In genomic region chr21:38487906-38488639, GRCh38 we compare ENCODE assay signal across 15 cellular contexts. TPM values are rescaled to one million over a fixed set of nuclear protein-coding genes. Genes with fewer than 3 reads are reported as not detected.
DNase-seq lines count a peak whose midpoint lies in the region; ATAC-seq and TF ChIP-seq lines count a peak whose summit lies in the region.
"Had no signal": no experiment of that assay in that cellular context is flagged by ENCODE, and none has a peak within 500 bp of the region (broad histone marks: within the 10 kb centered on the region; RNA-seq: fewer than 3 reads in every experiment).

No MANE protein-coding gene starts in this region.

- H3K4me1 ChIP-seq in mammary epithelial cell (ENCODE audit: insufficient read depth, low read length) (peaks cover 50% of the 10 kb centered on the region), neutrophil (ENCODE audit: control insufficient read depth in 1 of 2, insufficient read depth in 1 of 2, low read depth in 1 of 2, low read length in 1 of 2) (peaks cover 85 to 87% of the 10 kb centered on the region in 2 experiments), mesendoderm (ENCODE audit: control insufficient read depth, low read depth, low read length) (peaks cover 2% of the 10 kb centered on the region)

- no TSS peak for BruUV-seq in mammary epithelial cell (replicated peaks; lab: Mats Ljungman, UMichigan)

- H3K23ac ChIP-seq in mesendoderm (ENCODE audit: low read length): no peak overlapping the region

- DNase-seq in LNCaP clone FGC (ENCODE audit: low read depth) (peak; percentile 70), NCI-H2196 (lab: John Stamatoyannopoulos, UW; ENCODE audit: unreplicated experiment) (peak; percentile 68), mammary epithelial cell (no peak), CD1c-positive myeloid dendritic cell (ENCODE audit: extremely low spot score) (no peak), mesendoderm (no peak)
- DNase-seq: activated CD8-positive, alpha-beta T cell treated with anti-CD3 and anti-CD28 coated beads, Interleukin-2, amount 10 ng/mL, durations not matched to agents 7 days and 5 days; activated naive CD4-positive, alpha-beta T cell treated with Interleukin-2 at 50 U/mL for 16 hours; caudate nucleus; right cardiac atrium; substantia nigra; T-helper 17 cell had no signal

- CTCF ChIA-PET in mammary epithelial cell (lab: Charles Lee; ENCODE audit: low non-redundant PET): no interaction called here

- intact Hi-C loops in mammary epithelial cell (cut with micrococcal nuclease): no loop called here

- no peaks in the 10 kb centered on the region for H3K79me1 ChIP-seq in mesendoderm (ENCODE audit: low read length)

- in situ Hi-C loops in mammary epithelial cell (cut with MboI; ENCODE audit: low sequenced_read_pairs in 2 of 2): no loop called here

- no peak overlapping the region for H3K18ac ChIP-seq in mesendoderm (ENCODE audit: low read length)

- H3K4me3 ChIP-seq in LNCaP clone FGC (ENCODE audit: low read depth, low read length) (no peak overlapping the region), mammary epithelial cell (replicated peaks in 1 of 3; ENCODE audit: insufficient read depth in 1 of 3, low read depth in 2 of 3, low read length in 3 of 3) (no peak overlapping the region), neutrophil (ENCODE audit: low read depth in 1 of 2, low read length in 1 of 2) (no peak overlapping the region), mesendoderm (ENCODE audit: low read length) (no peak overlapping the region)

- H2BK5ac ChIP-seq in mesendoderm (ENCODE audit: low read length): no peak overlapping the region

- H2AK5ac ChIP-seq in mesendoderm (ENCODE audit: low read length): no peak overlapping the region

- H3K27me3 ChIP-seq in mammary epithelial cell (ENCODE audit: insufficient read depth, low read length): no peaks in the 10 kb centered on the region
- no peaks in the 10 kb centered on the region for H3K27me3 ChIP-seq in neutrophil
- no peaks in the 10 kb centered on the region for H3K27me3 ChIP-seq in mesendoderm (ENCODE audit: insufficient read depth, low read length, poor library complexity)

- no peaks in the 10 kb centered on the region for H3K36me3 ChIP-seq in mammary epithelial cell (ENCODE audit: insufficient read depth, low read length)
- no peaks in the 10 kb centered on the region for H3K36me3 ChIP-seq in neutrophil
- H3K36me3 ChIP-seq in mesendoderm (ENCODE audit: control insufficient read depth, insufficient read depth, low read length): no peaks in the 10 kb centered on the region

- no peak for ATAC-seq in HG03196 (IDR thresholded peaks at IDR 0.05; ENCODE audit: unreplicated experiment)
- no peak for ATAC-seq in GM19467 (IDR thresholded peaks at IDR 0.05; ENCODE audit: unreplicated experiment)
- ATAC-seq: activated CD8-positive, alpha-beta T cell treated with anti-CD3 and anti-CD28 coated beads, Interleukin-2, amount 10 ng/mL, durations not matched to agents 7 days and 5 days; T-helper 17 cell had no signal

- H2BK15ac ChIP-seq in mesendoderm (replicated peaks; ENCODE audit: low read depth): no peak overlapping the region

- no peak for TF ChIP-seq CTCF in LNCaP clone FGC (IDR thresholded peaks at IDR 0.05; ENCODE audit: control insufficient read depth, extremely low read depth, insufficient read depth)
- no peak for TF ChIP-seq CTCF in mammary epithelial cell (conservative IDR thresholded peaks at IDR 0.05 in 1 of 2, IDR thresholded peaks at IDR 0.05 in 1 of 2; ENCODE audit: extremely low read depth in 1 of 2, insufficient read depth in 1 of 2, low read depth in 1 of 2, low read length in 2 of 2)
- TF ChIP-seq CTCF in neutrophil (IDR thresholded peaks at IDR 0.05): no peak

- no peak overlapping the region for H3K56ac ChIP-seq in mesendoderm (ENCODE audit: low read length)

- no peaks in the 10 kb centered on the region for H3K79me2 ChIP-seq in mammary epithelial cell (ENCODE audit: insufficient read depth, low read length)
- H3K79me2 ChIP-seq in mesendoderm (ENCODE audit: control insufficient read depth, insufficient read depth, low read length): no peaks in the 10 kb centered on the region

- dilution Hi-C loops in mammary epithelial cell (cut with HindIII; ENCODE audit: low sequenced_read_pairs): no loop called here

- H4K20me1 ChIP-seq in mammary epithelial cell (ENCODE audit: insufficient read depth, low read length): no peaks in the 10 kb centered on the region

- 58% methylated on average over 10 of the region's 10 CpGs for WGBS in mammary epithelial cell (ENCODE audit: low coverage, missing lambda C conversion rate)
- WGBS in mesendoderm (ENCODE audit: extremely low coverage, insufficient coverage, low lambda C conversion rate): no CpG with 5 or more reads among the region's 10 CpGs

- peak overlapping the region; percentile 73 for H3K4me2 ChIP-seq in mammary epithelial cell (ENCODE audit: insufficient read depth, low read depth, low read length)
- no peak overlapping the region for H3K4me2 ChIP-seq in mesendoderm (ENCODE audit: low read length)

- peak overlapping the region; percentile 31 for H3K9ac ChIP-seq in mammary epithelial cell (ENCODE audit: insufficient read depth, low read length)
- H3K9ac ChIP-seq in mesendoderm (ENCODE audit: low read length): no peak overlapping the region

- no peak overlapping the region for H2BK120ac ChIP-seq in mesendoderm (ENCODE audit: low read depth, low read length)

- no peak overlapping the region for H4K8ac ChIP-seq in mesendoderm (ENCODE audit: low read depth, low read length)

- peak overlapping the region; percentile 18 for H2AFZ ChIP-seq in mammary epithelial cell (ENCODE audit: low read depth, low read length)

- no peaks in the 10 kb centered on the region for H3K9me3 ChIP-seq in mammary epithelial cell (replicated peaks; ENCODE audit: insufficient read depth, low read length)
- H3K9me3 ChIP-seq in neutrophil: no peaks in the 10 kb centered on the region

- no peak overlapping the region for H3K4ac ChIP-seq in mesendoderm (ENCODE audit: low read depth, low read length)

- H3K27ac ChIP-seq in mammary epithelial cell (ENCODE audit: insufficient read depth, low read depth, low read length) (peak overlapping the region; percentile 96), neutrophil (peak overlapping the region; percentile 84), mesendoderm (ENCODE audit: low read depth, low read length) (no peak overlapping the region)

- H4K5ac ChIP-seq in mesendoderm (ENCODE audit: low read length): no peak overlapping the region

RNA-seq across cellular contexts. Expression of gene ERG, which starts 10.2 kb away (rescaled TPM):
- under 1 TPM; 0.12 to 0.83 TPM for total RNA-seq in mammary epithelial cell
- polyA plus RNA-seq in mammary epithelial cell: 0.26 TPM
- polyA minus RNA-seq in mammary epithelial cell: not detected
- polyA plus RNA-seq in mesendoderm (2013, experiment 1 of 2): 0.56 TPM
- 0.56 TPM for polyA plus RNA-seq in mesendoderm (2013, experiment 2 of 2)
- total RNA-seq: activated CD8-positive, alpha-beta T cell treated with anti-CD3 and anti-CD28 coated beads, Interleukin-2, amount 10 ng/mL, durations not matched to agents 7 days and 5 days; T-helper 17 cell had no signal
- polyA plus RNA-seq: BJ had no signal

Comparison
In these comparisons a context has a peak if more than half of its experiments do, and no peak if none do; other contexts are left out.
1. DNase-seq: peak in LNCaP clone FGC (single experiment) and NCI-H2196 (single experiment); none in mammary epithelial cell (single experiment), CD1c-positive myeloid dendritic cell (single experiment) and mesendoderm (single experiment).